ENCODE assay signal across 8 cellular contexts in genomic region chr13:44434441-44435141, GRCh38.
DNase-seq lines count a peak whose midpoint lies in the region; ATAC-seq and TF ChIP-seq lines count a peak whose summit lies in the region.

No MANE protein-coding gene starts in this region.

- no peak for TF ChIP-seq POLR2A in uterus (IDR thresholded peaks at IDR 0.05)

- no peak for ATAC-seq in Right ventricle myocardium superior (ENCODE audit: poor library complexity)
- no peak for ATAC-seq in mucosa of descending colon
- no peak for ATAC-seq in GM21717 (IDR thresholded peaks at IDR 0.05; ENCODE audit: unreplicated experiment)

- H3K27me3 ChIP-seq in cardiac muscle cell (no peaks in the 10 kb centered on the region), colonic mucosa (no peaks in the 10 kb centered on the region), uterus (no peaks in the 10 kb centered on the region)

- H3K9ac ChIP-seq in colonic mucosa (ENCODE audit: low read depth in 2 of 2, low read length in 2 of 2): peak overlapping the region; percentile 60 to 92

- peaks cover 20% of the 10 kb centered on the region for H3K36me3 ChIP-seq in cardiac muscle cell
- no peaks in the 10 kb centered on the region for H3K36me3 ChIP-seq in colonic mucosa
- no peaks in the 10 kb centered on the region for H3K36me3 ChIP-seq in mucosa of descending colon (ENCODE audit: low read depth)
- H3K36me3 ChIP-seq in uterus: no peaks in the 10 kb centered on the region

- H3K4me1 ChIP-seq in cardiac muscle cell (ENCODE audit: low read depth) (peaks cover 37% of the 10 kb centered on the region), colonic mucosa (peaks cover 3% of the 10 kb centered on the region), mucosa of descending colon (ENCODE audit: low read depth) (peaks cover 17% of the 10 kb centered on the region), uterus (peaks cover 0 to 5% of the 10 kb centered on the region in 2 donors)

- H3K27ac ChIP-seq in cardiac muscle cell (peak overlapping the region; percentile 98), colonic mucosa (peak overlapping the region; percentile 94), uterus (peak overlapping the region; percentile 96 to 100)

- H3K9me3 ChIP-seq in cardiac muscle cell (ENCODE audit: low read depth) (no peaks in the 10 kb centered on the region), colonic mucosa (no peaks in the 10 kb centered on the region), mucosa of descending colon (no peaks in the 10 kb centered on the region), uterus (no peaks in the 10 kb centered on the region)

- no peak for TF ChIP-seq CTCF in cardiac muscle cell (IDR thresholded peaks at IDR 0.05; ENCODE audit: low read depth, low read length)
- no peak for TF ChIP-seq CTCF in colonic mucosa (IDR thresholded peaks at IDR 0.05)
- no peak for TF ChIP-seq CTCF in mucosa of descending colon (IDR thresholded peaks at IDR 0.05)
- TF ChIP-seq CTCF in uterus (IDR thresholded peaks at IDR 0.05): no peak

- intact Hi-C loops in Right ventricle myocardium superior (cut with DNase I): loop anchor here (5.0 to 10.0 kb wide), 4 partner anchors 132 to 382 kb away; no protein-coding TSS in a partner anchor
- intact Hi-C loops in colonic mucosa (cut with DNase I): loop anchor here (5.0 kb wide), 1 partner anchor 62 kb away; the partner anchor contains the start of gene SERP2
- intact Hi-C loops in mucosa of descending colon (cut with DNase I, micrococcal nuclease): loop anchor here (5.0 to 10.0 kb wide), 3 partner anchors 380 to 527 kb away; no protein-coding TSS in a partner anchor
- intact Hi-C loops in uterus (cut with DNase I; ENCODE audit: low total_unique reads): loop anchor here (5.0 to 10.0 kb wide), 2 partner anchors 292 to 380 kb away; no protein-coding TSS in a partner anchor

- DNase-seq in cardiac muscle cell (ENCODE audit: low read depth in 1 of 2, low spot score in 1 of 2) (no peak), Right ventricle myocardium superior (no peak), colonic mucosa (no peak), mucosa of descending colon (peak in 2 of 3 donors; percentile 41 to 56), uterus (no peak), MV-4-11 (lab: John Stamatoyannopoulos, UW) (no peak), SHP77 treated with DMSO at 0.1 percent for 48 hours (lab: John Stamatoyannopoulos, UW) (no peak)

- H3K4me3 ChIP-seq in cardiac muscle cell (peak overlapping the region; percentile 93), colonic mucosa (peak overlapping the region; percentile 59), mucosa of descending colon (peak overlapping the region; percentile 18), uterus (peak overlapping the region; percentile 87 to 96)

Comparison
In these comparisons a context has a peak if more than half of its experiments do, and no peak if none do; other contexts are left out.
1. DNase-seq: peak in mucosa of descending colon (2 of 3); none in cardiac muscle cell (0 of 2), Right ventricle myocardium superior (single experiment), colonic mucosa (single experiment), uterus (0 of 2), MV-4-11 (single experiment) and SHP77 treated with DMSO at 0.1 percent for 48 hours (single experiment).
2. H3K4me3 ChIP-seq: peak in every context shown above with its lines; median percentile 93 in cardiac muscle cell; 92 in uterus; 59 in colonic mucosa; 18 in mucosa of descending colon.
3. Peak in every context shown above with its lines, with median percentiles within 50 percentile points of each other: H3K27ac ChIP-seq.